Comparison of ENCODE assay signal across 28 cellular contexts in the genomic region with DNA sequence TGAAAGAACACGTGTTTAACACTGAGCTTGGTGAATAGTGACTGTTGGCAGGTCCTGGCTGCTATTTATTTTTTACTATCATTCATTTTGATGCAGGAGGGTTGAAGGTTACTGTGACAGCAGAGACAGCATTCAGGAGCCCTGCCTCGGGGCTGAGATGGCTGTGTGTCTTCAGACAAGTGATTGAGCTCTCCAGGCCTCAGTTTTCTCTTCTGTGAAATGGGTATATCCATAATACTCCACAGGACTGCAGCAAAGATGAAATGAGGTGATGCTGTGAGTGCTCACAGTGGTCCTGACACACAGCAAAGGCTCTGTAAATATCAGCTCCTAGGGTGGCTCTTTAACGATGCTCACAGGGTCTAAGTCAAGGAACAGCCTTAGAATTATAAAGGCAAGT.
"Had no signal": no experiment of that assay in that cellular context is flagged by ENCODE, and none has a peak within 500 bp of the region (broad histone marks: within the 10 kb centered on the region; RNA-seq: fewer than 3 reads in every experiment).

No MANE protein-coding gene starts in this region.

- H3K27me3 Mint-ChIP-seq: naive B cell; natural killer cell treated with Interleukin-12 subunit alpha and Interleukin-12 subunit beta and Interleukin-15 and Interleukin-18, amount 100 ng/mL, for 72 hours; stimulated activated naive B cell treated with anti-CD40 and anti-IgM and Interleukin-4, amounts not matched to agents 10 μg/mL and 1 μg/mL and 100 μg/mL, for 72 hours; stimulated activated naive CD8-positive, alpha-beta T cell treated with anti-CD3 and anti-CD28 coated beads, Interleukin-15, Interleukin-2, amounts not matched to agents 100 ng/mL and 50 ng/mL, for 24 hours had no signal

- FAIRE-seq: small intestine had no signal

- ATAC-seq: naive thymus-derived CD8-positive, alpha-beta T cell; natural killer cell treated with Interleukin-12 subunit alpha and Interleukin-12 subunit beta and Interleukin-15 and Interleukin-18, amount 100 ng/mL, for 72 hours; psoas muscle; right cardiac atrium; sciatic nerve; stimulated activated effector memory CD8-positive, alpha-beta T cell treated with anti-CD3 and anti-CD28 coated beads, Interleukin-12 subunit alpha, Interleukin-12 subunit beta, amount 100 ng/mL, for 72 hours; stimulated activated naive B cell treated with anti-CD40 and anti-IgM and Interleukin-4, amounts not matched to agents 10 μg/mL and 1 μg/mL and 100 μg/mL, for 72 hours; upper lobe of right lung had no signal

- H3K4me3 ChIP-seq: neural progenitor cell, ovary, psoas muscle, stomach, tibial artery, transverse colon, upper lobe of right lung, uterus had no signal

- H3K27me3 ChIP-seq: neural progenitor cell, ovary, stomach, tibial artery, transverse colon, upper lobe of right lung, uterus had no signal

- H3K9me3 Mint-ChIP-seq: type B pancreatic cell had no signal

- H3K27ac ChIP-seq: neural progenitor cell, ovary, parathyroid adenoma, psoas muscle, stomach, tibial artery, transverse colon, upper lobe of right lung, uterus had no signal

- H3K79me2 ChIP-seq: parathyroid adenoma had no signal

- DNase-seq: naive B cell; naive thymus-derived CD8-positive, alpha-beta T cell; nephron progenitor cell; occipital lobe; ovary; posterior cingulate gyrus; psoas muscle; right cardiac atrium; small intestine; stimulated activated CD4-positive, alpha-beta T cell treated with anti-CD3 and anti-CD28 coated beads, Interleukin-15, amount 100 ng/mL, for 24 hours; stimulated activated CD4-positive, alpha-beta T cell treated with anti-CD3 and anti-CD28 coated beads, Interleukin-2, amount 100 ng/mL, for 24 hours; stimulated activated CD4-positive, alpha-beta T cell treated with anti-CD3 and anti-CD28 coated beads, Interleukin-2, amount 100 ng/mL, for 48 hours; stimulated activated CD4-positive, alpha-beta T cell treated with anti-CD3 and anti-CD28 coated beads, Interleukin-4, amount 100 ng/mL, for 24 hours; stimulated activated naive B cell treated with anti-CD40 and anti-IgM and Interleukin-4, amounts not matched to agents 10 μg/mL and 1 μg/mL and 100 μg/mL, for 72 hours; stimulated activated naive CD4-positive, alpha-beta T cell treated with Interleukin-2 at 50 U/mL for 16 hours; stomach; tibial artery; transverse colon; upper lobe of right lung; uterus had no signal

- H3K9ac ChIP-seq: neural progenitor cell, parathyroid adenoma had no signal

- H3K36me3 ChIP-seq: neural progenitor cell, ovary, stomach, tibial artery, transverse colon, upper lobe of right lung, uterus had no signal

- H3K4me3 Mint-ChIP-seq: naive B cell; naive thymus-derived CD8-positive, alpha-beta T cell; natural killer cell treated with Interleukin-12 subunit alpha and Interleukin-12 subunit beta and Interleukin-15 and Interleukin-18, amount 100 ng/mL, for 72 hours; nephron progenitor cell; neural progenitor cell; stimulated activated effector memory CD8-positive, alpha-beta T cell treated with anti-CD3 and anti-CD28 coated beads, Interleukin-12 subunit alpha, Interleukin-12 subunit beta, amount 100 ng/mL, for 72 hours; stimulated activated naive B cell treated with anti-CD40 and anti-IgM and Interleukin-4, amounts not matched to agents 10 μg/mL and 1 μg/mL and 100 μg/mL, for 72 hours; stimulated activated naive CD8-positive, alpha-beta T cell treated with anti-CD3 and anti-CD28 coated beads, Interleukin-15, Interleukin-2, amounts not matched to agents 100 ng/mL and 50 ng/mL, for 24 hours; type B pancreatic cell had no signal

- H3K9me3 ChIP-seq: ovary, psoas muscle, stomach, tibial artery, transverse colon, upper lobe of right lung, uterus had no signal

- H3K4me1 Mint-ChIP-seq: naive B cell; naive thymus-derived CD8-positive, alpha-beta T cell; stimulated activated effector memory CD8-positive, alpha-beta T cell treated with anti-CD3 and anti-CD28 coated beads, Interleukin-12 subunit alpha, Interleukin-12 subunit beta, amount 100 ng/mL, for 72 hours; stimulated activated naive B cell treated with anti-CD40 and anti-IgM and Interleukin-4, amounts not matched to agents 10 μg/mL and 1 μg/mL and 100 μg/mL, for 72 hours had no signal

- H3K4me2 ChIP-seq: neural progenitor cell had no signal

- H2AFZ ChIP-seq: neural progenitor cell, parathyroid adenoma had no signal

- H3K27ac Mint-ChIP-seq: natural killer cell treated with Interleukin-12 subunit alpha and Interleukin-12 subunit beta and Interleukin-15 and Interleukin-18, amount 100 ng/mL, for 72 hours; nephron progenitor cell; neural progenitor cell; progenitor cell of endocrine pancreas; stimulated activated effector memory CD8-positive, alpha-beta T cell treated with anti-CD3 and anti-CD28 coated beads, Interleukin-12 subunit alpha, Interleukin-12 subunit beta, amount 100 ng/mL, for 72 hours; stimulated activated naive B cell treated with anti-CD40 and anti-IgM and Interleukin-4, amounts not matched to agents 10 μg/mL and 1 μg/mL and 100 μg/mL, for 72 hours; stimulated activated naive CD8-positive, alpha-beta T cell treated with anti-CD3 and anti-CD28 coated beads, Interleukin-15, Interleukin-2, amounts not matched to agents 100 ng/mL and 50 ng/mL, for 24 hours; type B pancreatic cell had no signal

- H3K4me1 ChIP-seq: parathyroid adenoma, psoas muscle, transverse colon, upper lobe of right lung, uterus had no signal

- H3K36me3 Mint-ChIP-seq: naive B cell; naive thymus-derived CD8-positive, alpha-beta T cell; natural killer cell treated with Interleukin-12 subunit alpha and Interleukin-12 subunit beta and Interleukin-15 and Interleukin-18, amount 100 ng/mL, for 72 hours; neural progenitor cell; stimulated activated effector memory CD8-positive, alpha-beta T cell treated with anti-CD3 and anti-CD28 coated beads, Interleukin-12 subunit alpha, Interleukin-12 subunit beta, amount 100 ng/mL, for 72 hours; stimulated activated naive B cell treated with anti-CD40 and anti-IgM and Interleukin-4, amounts not matched to agents 10 μg/mL and 1 μg/mL and 100 μg/mL, for 72 hours; type B pancreatic cell had no signal
